ENCODE assay signal across 1 cellular context in the genomic region with DNA sequence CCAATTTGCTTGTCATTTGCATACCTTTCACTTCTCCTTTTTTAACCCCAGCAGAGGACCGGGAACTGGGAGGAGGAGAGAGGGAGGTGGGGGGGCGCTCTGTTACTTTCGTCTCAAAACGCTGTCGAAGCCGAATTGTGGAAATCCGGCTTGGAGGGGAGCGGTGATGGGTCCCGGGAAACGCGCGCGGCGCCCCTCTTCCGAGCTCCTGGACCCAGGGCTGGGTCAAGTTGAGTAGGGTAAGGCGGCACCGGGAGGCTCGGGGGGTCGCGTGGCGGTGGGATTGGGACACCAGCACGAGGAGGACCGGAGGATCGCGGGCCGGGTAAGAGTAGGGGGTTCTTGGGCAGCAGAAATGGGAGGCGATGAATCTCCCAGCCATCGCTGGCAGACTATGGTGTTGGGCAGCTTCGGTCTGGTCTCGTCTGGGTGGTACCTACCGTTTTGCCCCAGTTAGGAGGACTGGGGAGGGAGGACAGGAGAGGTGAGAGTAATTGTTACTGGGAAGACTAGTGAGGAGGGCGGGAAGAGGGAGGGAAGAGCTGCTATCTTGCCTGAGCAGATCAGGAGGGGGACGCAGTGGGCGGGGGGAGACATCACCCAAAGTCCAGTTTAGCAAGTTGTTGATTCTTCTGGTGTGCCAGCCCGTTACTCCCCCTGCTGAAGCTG.
TF ChIP-seq lines count a peak whose summit lies in the region.

No MANE protein-coding gene starts in this region.

TF ChIP-seq in HepG2, 621 proteins besides CTCF, POLR2A, EP300 and RAD21 (continued from another document and continues in another):
- TF ChIP-seq, protein P1, sequence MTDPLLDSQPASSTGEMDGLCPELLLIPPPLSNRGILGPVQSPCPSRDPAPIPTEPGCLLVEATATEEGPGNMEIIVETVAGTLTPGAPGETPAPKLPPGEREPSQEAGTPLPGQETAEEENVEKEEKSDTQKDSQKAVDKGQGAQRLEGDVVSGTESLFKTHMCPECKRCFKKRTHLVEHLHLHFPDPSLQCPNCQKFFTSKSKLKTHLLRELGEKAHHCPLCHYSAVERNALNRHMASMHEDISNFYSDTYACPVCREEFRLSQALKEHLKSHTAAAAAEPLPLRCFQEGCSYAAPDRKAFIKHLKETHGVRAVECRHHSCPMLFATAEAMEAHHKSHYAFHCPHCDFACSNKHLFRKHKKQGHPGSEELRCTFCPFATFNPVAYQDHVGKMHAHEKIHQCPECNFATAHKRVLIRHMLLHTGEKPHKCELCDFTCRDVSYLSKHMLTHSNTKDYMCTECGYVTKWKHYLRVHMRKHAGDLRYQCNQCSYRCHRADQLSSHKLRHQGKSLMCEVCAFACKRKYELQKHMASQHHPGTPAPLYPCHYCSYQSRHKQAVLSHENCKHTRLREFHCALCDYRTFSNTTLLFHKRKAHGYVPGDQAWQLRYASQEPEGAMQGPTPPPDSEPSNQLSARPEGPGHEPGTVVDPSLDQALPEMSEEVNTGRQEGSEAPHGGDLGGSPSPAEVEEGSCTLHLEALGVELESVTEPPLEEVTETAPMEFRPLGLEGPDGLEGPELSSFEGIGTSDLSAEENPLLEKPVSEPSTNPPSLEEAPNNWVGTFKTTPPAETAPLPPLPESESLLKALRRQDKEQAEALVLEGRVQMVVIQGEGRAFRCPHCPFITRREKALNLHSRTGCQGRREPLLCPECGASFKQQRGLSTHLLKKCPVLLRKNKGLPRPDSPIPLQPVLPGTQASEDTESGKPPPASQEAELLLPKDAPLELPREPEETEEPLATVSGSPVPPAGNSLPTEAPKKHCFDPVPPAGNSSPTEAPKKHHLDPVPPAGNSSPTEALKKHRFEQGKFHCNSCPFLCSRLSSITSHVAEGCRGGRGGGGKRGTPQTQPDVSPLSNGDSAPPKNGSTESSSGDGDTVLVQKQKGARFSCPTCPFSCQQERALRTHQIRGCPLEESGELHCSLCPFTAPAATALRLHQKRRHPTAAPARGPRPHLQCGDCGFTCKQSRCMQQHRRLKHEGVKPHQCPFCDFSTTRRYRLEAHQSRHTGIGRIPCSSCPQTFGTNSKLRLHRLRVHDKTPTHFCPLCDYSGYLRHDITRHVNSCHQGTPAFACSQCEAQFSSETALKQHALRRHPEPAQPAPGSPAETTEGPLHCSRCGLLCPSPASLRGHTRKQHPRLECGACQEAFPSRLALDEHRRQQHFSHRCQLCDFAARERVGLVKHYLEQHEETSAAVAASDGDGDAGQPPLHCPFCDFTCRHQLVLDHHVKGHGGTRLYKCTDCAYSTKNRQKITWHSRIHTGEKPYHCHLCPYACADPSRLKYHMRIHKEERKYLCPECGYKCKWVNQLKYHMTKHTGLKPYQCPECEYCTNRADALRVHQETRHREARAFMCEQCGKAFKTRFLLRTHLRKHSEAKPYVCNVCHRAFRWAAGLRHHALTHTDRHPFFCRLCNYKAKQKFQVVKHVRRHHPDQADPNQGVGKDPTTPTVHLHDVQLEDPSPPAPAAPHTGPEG (CRISPR knock-in tag; IDR thresholded peaks at IDR 0.05), result no peak; the same call in 1 of the 2 replicates
- TF ChIP-seq SRSF1 (optimal IDR thresholded peaks at IDR 0.05; ENCODE audit: low read depth, low read length), result no peak
- TF ChIP-seq, protein P2, sequence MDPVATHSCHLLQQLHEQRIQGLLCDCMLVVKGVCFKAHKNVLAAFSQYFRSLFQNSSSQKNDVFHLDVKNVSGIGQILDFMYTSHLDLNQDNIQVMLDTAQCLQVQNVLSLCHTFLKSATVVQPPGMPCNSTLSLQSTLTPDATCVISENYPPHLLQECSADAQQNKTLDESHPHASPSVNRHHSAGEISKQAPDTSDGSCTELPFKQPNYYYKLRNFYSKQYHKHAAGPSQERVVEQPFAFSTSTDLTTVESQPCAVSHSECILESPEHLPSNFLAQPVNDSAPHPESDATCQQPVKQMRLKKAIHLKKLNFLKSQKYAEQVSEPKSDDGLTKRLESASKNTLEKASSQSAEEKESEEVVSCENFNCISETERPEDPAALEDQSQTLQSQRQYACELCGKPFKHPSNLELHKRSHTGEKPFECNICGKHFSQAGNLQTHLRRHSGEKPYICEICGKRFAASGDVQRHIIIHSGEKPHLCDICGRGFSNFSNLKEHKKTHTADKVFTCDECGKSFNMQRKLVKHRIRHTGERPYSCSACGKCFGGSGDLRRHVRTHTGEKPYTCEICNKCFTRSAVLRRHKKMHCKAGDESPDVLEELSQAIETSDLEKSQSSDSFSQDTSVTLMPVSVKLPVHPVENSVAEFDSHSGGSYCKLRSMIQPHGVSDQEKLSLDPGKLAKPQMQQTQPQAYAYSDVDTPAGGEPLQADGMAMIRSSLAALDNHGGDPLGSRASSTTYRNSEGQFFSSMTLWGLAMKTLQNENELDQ (CRISPR knock-in tag; IDR thresholded peaks at IDR 0.05; ENCODE audit: borderline replicate concordance), result no peak
- TF ChIP-seq ZNF550 (CRISPR knock-in tag; IDR thresholded peaks at IDR 0.05; ENCODE audit: borderline replicate concordance), result no peak
- TF ChIP-seq, protein P3, sequence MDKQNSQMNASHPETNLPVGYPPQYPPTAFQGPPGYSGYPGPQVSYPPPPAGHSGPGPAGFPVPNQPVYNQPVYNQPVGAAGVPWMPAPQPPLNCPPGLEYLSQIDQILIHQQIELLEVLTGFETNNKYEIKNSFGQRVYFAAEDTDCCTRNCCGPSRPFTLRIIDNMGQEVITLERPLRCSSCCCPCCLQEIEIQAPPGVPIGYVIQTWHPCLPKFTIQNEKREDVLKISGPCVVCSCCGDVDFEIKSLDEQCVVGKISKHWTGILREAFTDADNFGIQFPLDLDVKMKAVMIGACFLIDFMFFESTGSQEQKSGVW (CRISPR knock-in tag; IDR thresholded peaks at IDR 0.05; ENCODE audit: borderline replicate concordance), result no peak
- TF ChIP-seq PCBP1 (IDR thresholded peaks at IDR 0.05; ENCODE audit: borderline replicate concordance, low read depth, low read length), result peak; percentile 59; the same call in 1 of the 2 replicates
- TF ChIP-seq HHEX (CRISPR knock-in tag; IDR thresholded peaks at IDR 0.05), result no peak
- no peak for TF ChIP-seq ZBTB1 (CRISPR knock-in tag; IDR thresholded peaks at IDR 0.05; ENCODE audit: borderline replicate concordance)
- TF ChIP-seq CCAR2 (optimal IDR thresholded peaks at IDR 0.05; ENCODE audit: low read depth, low read length), result no peak
- TF ChIP-seq ZNF44 (CRISPR knock-in tag; IDR thresholded peaks at IDR 0.05), result no peak
- TF ChIP-seq ZBTB7A (CRISPR knock-in tag; IDR thresholded peaks at IDR 0.05), result peak; percentile 55; the same call in 1 of the 2 replicates
- no peak for TF ChIP-seq FOSL1 (CRISPR knock-in tag; IDR thresholded peaks at IDR 0.05; ENCODE audit: borderline replicate concordance)
- no peak for TF ChIP-seq ZNF652 (CRISPR knock-in tag; IDR thresholded peaks at IDR 0.05; ENCODE audit: borderline replicate concordance, low read depth)
- TF ChIP-seq, protein P4, sequence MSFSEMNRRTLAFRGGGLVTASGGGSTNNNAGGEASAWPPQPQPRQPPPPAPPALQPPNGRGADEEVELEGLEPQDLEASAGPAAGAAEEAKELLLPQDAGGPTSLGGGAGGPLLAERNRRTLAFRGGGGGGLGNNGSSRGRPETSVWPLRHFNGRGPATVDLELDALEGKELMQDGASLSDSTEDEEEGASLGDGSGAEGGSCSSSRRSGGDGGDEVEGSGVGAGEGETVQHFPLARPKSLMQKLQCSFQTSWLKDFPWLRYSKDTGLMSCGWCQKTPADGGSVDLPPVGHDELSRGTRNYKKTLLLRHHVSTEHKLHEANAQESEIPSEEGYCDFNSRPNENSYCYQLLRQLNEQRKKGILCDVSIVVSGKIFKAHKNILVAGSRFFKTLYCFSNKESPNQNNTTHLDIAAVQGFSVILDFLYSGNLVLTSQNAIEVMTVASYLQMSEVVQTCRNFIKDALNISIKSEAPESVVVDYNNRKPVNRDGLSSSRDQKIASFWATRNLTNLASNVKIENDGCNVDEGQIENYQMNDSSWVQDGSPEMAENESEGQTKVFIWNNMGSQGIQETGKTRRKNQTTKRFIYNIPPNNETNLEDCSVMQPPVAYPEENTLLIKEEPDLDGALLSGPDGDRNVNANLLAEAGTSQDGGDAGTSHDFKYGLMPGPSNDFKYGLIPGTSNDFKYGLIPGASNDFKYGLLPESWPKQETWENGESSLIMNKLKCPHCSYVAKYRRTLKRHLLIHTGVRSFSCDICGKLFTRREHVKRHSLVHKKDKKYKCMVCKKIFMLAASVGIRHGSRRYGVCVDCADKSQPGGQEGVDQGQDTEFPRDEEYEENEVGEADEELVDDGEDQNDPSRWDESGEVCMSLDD (CRISPR knock-in tag; IDR thresholded peaks at IDR 0.05; ENCODE audit: borderline replicate concordance), result peak; percentile 73
- no peak for TF ChIP-seq FOXP1 (IDR thresholded peaks at IDR 0.05)
- TF ChIP-seq FOXP1 (CRISPR knock-in tag; IDR thresholded peaks at IDR 0.05), result peak; percentile 47; the same call in 1 of the 2 replicates
- no peak for TF ChIP-seq EZH2 (conservative IDR thresholded peaks at IDR 0.05; ENCODE audit: low read depth, low read length)
- no peak for TF ChIP-seq IKZF4 (CRISPR knock-in tag; IDR thresholded peaks at IDR 0.05; ENCODE audit: borderline replicate concordance, low read depth, not compliant biosample characterization)
- 0 out of 2 replicates have a peak, but pooled peaks have one; percentile 56 for TF ChIP-seq KLF12 (CRISPR knock-in tag; IDR thresholded peaks at IDR 0.05; ENCODE audit: borderline replicate concordance)
- no peak for TF ChIP-seq ZNF24 (IDR thresholded peaks at IDR 0.05)
- 0 out of 2 replicates have a peak, but pooled peaks have one; percentile 55 for TF ChIP-seq REL (CRISPR knock-in tag; conservative IDR thresholded peaks at IDR 0.05)
- TF ChIP-seq MXI1 (IDR thresholded peaks at IDR 0.05; ENCODE audit: borderline replicate concordance, low read depth, low read length), result no peak
- no peak for TF ChIP-seq CBFB (CRISPR knock-in tag; IDR thresholded peaks at IDR 0.05)
- peak; percentile 20; the same call in 1 of the 2 replicates for TF ChIP-seq CREM (IDR thresholded peaks at IDR 0.05)
- no peak for TF ChIP-seq CREM (CRISPR knock-in tag; IDR thresholded peaks at IDR 0.05)
- no peak for TF ChIP-seq ZNF543 (CRISPR knock-in tag; IDR thresholded peaks at IDR 0.05)
- no peak for TF ChIP-seq ZNF430 (CRISPR knock-in tag; IDR thresholded peaks at IDR 0.05)
- no peak for TF ChIP-seq KLF9 (CRISPR knock-in tag; IDR thresholded peaks at IDR 0.05; ENCODE audit: low read depth)
- peak; percentile 55; the same call in 1 of the 2 replicates for TF ChIP-seq MYC (CRISPR knock-in tag; IDR thresholded peaks at IDR 0.05; ENCODE audit: borderline replicate concordance)
- no peak for TF ChIP-seq ATF7-NPFF (CRISPR knock-in tag; IDR thresholded peaks at IDR 0.05; ENCODE audit: low read depth)
- no peak for TF ChIP-seq ZNF235 (CRISPR knock-in tag; IDR thresholded peaks at IDR 0.05; ENCODE audit: borderline replicate concordance)
- TF ChIP-seq ZNF777 (CRISPR knock-in tag; IDR thresholded peaks at IDR 0.05), result no peak
- 0 out of 2 replicates have a peak, but pooled peaks have one; percentile 22 for TF ChIP-seq ZBED4 (CRISPR knock-in tag; IDR thresholded peaks at IDR 0.05; ENCODE audit: borderline replicate concordance)
- no peak for TF ChIP-seq POGZ (CRISPR knock-in tag; IDR thresholded peaks at IDR 0.05)
- TF ChIP-seq TBX3 (IDR thresholded peaks at IDR 0.05; ENCODE audit: borderline replicate concordance), result no peak
- peak; percentile 81 for TF ChIP-seq MED13 (CRISPR knock-in tag; IDR thresholded peaks at IDR 0.05)
- TF ChIP-seq, protein P5, sequence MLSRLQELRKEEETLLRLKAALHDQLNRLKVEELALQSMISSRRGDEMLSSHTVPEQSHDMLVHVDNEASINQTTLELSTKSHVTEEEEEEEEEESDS (CRISPR knock-in tag; IDR thresholded peaks at IDR 0.05; ENCODE audit: borderline replicate concordance), result no peak
- TF ChIP-seq, protein P6, sequence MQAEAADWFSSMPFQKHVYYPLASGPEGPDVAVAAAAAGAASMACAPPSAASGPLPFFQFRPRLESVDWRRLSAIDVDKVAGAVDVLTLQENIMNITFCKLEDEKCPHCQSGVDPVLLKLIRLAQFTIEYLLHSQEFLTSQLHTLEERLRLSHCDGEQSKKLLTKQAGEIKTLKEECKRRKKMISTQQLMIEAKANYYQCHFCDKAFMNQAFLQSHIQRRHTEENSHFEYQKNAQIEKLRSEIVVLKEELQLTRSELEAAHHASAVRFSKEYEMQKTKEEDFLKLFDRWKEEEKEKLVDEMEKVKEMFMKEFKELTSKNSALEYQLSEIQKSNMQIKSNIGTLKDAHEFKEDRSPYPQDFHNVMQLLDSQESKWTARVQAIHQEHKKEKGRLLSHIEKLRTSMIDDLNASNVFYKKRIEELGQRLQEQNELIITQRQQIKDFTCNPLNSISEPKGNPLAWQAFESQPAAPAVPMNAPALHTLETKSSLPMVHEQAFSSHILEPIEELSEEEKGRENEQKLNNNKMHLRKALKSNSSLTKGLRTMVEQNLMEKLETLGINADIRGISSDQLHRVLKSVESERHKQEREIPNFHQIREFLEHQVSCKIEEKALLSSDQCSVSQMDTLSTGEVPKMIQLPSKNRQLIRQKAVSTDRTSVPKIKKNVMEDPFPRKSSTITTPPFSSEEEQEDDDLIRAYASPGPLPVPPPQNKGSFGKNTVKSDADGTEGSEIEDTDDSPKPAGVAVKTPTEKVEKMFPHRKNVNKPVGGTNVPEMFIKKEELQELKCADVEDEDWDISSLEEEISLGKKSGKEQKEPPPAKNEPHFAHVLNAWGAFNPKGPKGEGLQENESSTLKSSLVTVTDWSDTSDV (CRISPR knock-in tag; IDR thresholded peaks at IDR 0.05), result no peak
- no peak for TF ChIP-seq GTF2F1 (IDR thresholded peaks at IDR 0.05; ENCODE audit: low read length)
